ENCODE assay signal across 8 cellular contexts in the genomic region with DNA sequence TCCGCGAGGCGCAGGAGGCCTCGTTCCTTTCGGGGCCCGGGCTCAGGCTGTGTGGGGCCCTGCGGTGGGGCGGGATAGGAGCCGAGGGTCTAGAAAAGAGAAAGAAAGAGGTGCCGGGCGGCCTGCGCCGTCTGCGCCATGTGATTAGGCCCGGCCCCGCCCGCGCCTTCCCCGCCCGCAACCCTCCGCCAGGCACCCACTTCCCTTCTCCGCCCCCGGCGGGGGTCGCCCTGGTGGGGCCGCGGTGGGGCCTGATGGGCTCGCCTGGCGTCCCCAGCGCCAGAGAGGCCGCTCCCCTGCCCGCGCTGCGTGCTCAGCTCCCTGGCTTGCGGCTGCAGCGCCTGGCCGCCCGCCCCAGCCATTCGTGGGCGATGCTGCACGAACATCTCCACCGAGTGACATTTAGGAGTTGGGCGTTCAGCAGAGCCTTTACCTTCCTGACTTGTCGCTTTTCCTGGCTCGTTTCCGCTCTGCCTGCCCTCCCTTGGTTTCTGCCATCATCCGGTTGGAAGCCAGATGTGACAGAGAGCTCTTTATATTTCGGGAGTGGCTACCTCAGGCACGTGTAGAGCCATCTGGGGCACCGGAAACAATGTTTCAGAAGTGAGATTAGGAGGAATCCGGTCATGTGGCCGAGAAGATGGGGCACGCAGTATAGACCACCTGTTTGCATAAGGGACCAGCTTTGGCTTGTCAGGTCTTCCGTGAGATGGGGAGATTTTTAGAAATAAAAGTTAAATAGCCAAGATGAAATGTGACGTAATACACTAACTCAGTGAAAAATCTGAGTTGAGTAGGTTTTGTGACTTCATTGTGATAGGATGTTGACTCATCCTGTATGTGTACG.
DNase-seq lines count a peak whose midpoint lies in the region; ATAC-seq and TF ChIP-seq lines count a peak whose summit lies in the region.

No MANE protein-coding gene starts in this region.

- no peaks in the 10 kb centered on the region for H3K4me1 ChIP-seq in NT2/D1 (ENCODE audit: insufficient read depth, insufficient read length)
- H3K4me1 ChIP-seq in mucosa of rectum (ENCODE audit: control insufficient read depth in 2 of 2, insufficient read depth in 2 of 2, low read length in 2 of 2): peaks cover 15 to 20% of the 10 kb centered on the region in 2 donors

- DNase-seq in COLO668 (lab: John Stamatoyannopoulos, UW; ENCODE audit: unreplicated experiment) (peak; percentile 74), HS-27A (ENCODE audit: low read depth) (peak; percentile 56), NT2/D1 (ENCODE audit: low read depth, low spot score) (no peak), epithelial cell of esophagus (ENCODE audit: low read depth) (peak; percentile 86)
- peak; percentile 74 for DNase-seq in activated CD8-positive, alpha-beta memory T cell treated with anti-CD3 and anti-CD28 coated beads, Interleukin-2, amount 50 U/mL, for 4 hours
- peak; percentile 37 to 47 for DNase-seq in stimulated activated CD8-positive, alpha-beta memory T cell treated with anti-CD3 and anti-CD28 coated beads, Interleukin-7, amount 100 ng/mL, for 1 hour (ENCODE audit: low read depth in 2 of 2)

- H3K9me3 ChIP-seq in NT2/D1 (ENCODE audit: insufficient read depth, low read length): no peaks in the 10 kb centered on the region
- no peaks in the 10 kb centered on the region for H3K9me3 ChIP-seq in mucosa of rectum (ENCODE audit: control insufficient read depth in 2 of 2, low read length in 2 of 2)

- peaks cover 27% of the 10 kb centered on the region for H3K36me3 ChIP-seq in NT2/D1 (ENCODE audit: insufficient read depth, insufficient read length, low read length)
- peaks cover 0 to 3% of the 10 kb centered on the region in 2 donors for H3K36me3 ChIP-seq in mucosa of rectum (ENCODE audit: control insufficient read depth in 2 of 2, insufficient read depth in 2 of 2, low read length in 2 of 2)

- peak overlapping the region; percentile 88 for H3K9ac ChIP-seq in NT2/D1 (ENCODE audit: insufficient read length, low read depth)
- peak overlapping the region; percentile 71 to 85 for H3K9ac ChIP-seq in mucosa of rectum (ENCODE audit: low read depth in 1 of 2, low read length in 2 of 2)

- H3K27ac ChIP-seq in mucosa of rectum (ENCODE audit: low read depth in 2 of 2, low read length in 2 of 2): peak overlapping the region; percentile 92 to 97

- H3K27me3 ChIP-seq in NT2/D1 (ENCODE audit: insufficient read depth, insufficient read length) (peaks cover 5% of the 10 kb centered on the region), mucosa of rectum (ENCODE audit: control insufficient read depth in 2 of 2, insufficient read depth in 2 of 2, low read length in 2 of 2) (no peaks in the 10 kb centered on the region)

- ATAC-seq in GM19468 (IDR thresholded peaks at IDR 0.05; ENCODE audit: extremely low read depth, unreplicated experiment): peak; percentile 48

- H3K4me3 ChIP-seq in NT2/D1 (ENCODE audit: insufficient read length, low read depth) (peak overlapping the region; percentile 93), epithelial cell of esophagus (ENCODE audit: low read length) (peak overlapping the region; percentile 72), mucosa of rectum (ENCODE audit: low read length in 2 of 2) (peak overlapping the region; percentile 84 to 88)

- peak; percentile 2 for TF ChIP-seq CTCF in epithelial cell of esophagus (IDR thresholded peaks at IDR 0.05; ENCODE audit: insufficient read depth, low read depth, low read length, missing control alignments)
